Comparison of ENCODE assay signal across 8 cellular contexts in genomic region chr2:91499431-91500050, GRCh38.
A peak's percentile ranks its signal among the peaks of the same experiment; 100 is the strongest.
DNase-seq lines count a peak whose midpoint lies in the region; ATAC-seq and TF ChIP-seq lines count a peak whose summit lies in the region.
"Not testable (repeated sequence)": the region's sequence is repeated elsewhere in the genome, so short reads cannot be mapped to it uniquely, and the experiment has no call there.

No MANE protein-coding gene starts in this region.

- H3K27me3 Mint-ChIP-seq in CD14-positive monocyte (ENCODE audit: low read depth in 3 of 3); osteocyte (ENCODE audit: unreplicated experiment); type B pancreatic cell: not testable (repeated sequence)

- H3K27me3 ChIP-seq in lung (ENCODE audit: control insufficient read depth, insufficient read depth) = not testable (repeated sequence)

- H3K4me1 ChIP-seq in lung (ENCODE audit: control insufficient read depth in 2 of 2, insufficient read depth in 2 of 2, low read length in 2 of 2) = not testable (repeated sequence)

- not testable (repeated sequence) for H3K36me3 ChIP-seq in lung (ENCODE audit: control insufficient read depth in 2 of 2, insufficient read depth in 2 of 2, low read length in 2 of 2)

- peaks cover 0 to 53% (median 35%) of the 10 kb centered on the region in 7 donors for H3K9me3 Mint-ChIP-seq in CD14-positive monocyte
- not testable (repeated sequence) for H3K9me3 Mint-ChIP-seq in osteocyte (ENCODE audit: unreplicated experiment); type B pancreatic cell

- intact Hi-C loops in CD14-positive monocyte (cut with micrococcal nuclease); Right ventricle myocardium superior (cut with DNase I): not testable (repeated sequence)

- not testable (repeated sequence) for H3K27ac ChIP-seq in coronary artery; lung (ENCODE audit: low read depth in 1 of 2, low read length in 1 of 2)

- DNase-seq in CD14-positive monocyte (ENCODE audit: low spot score) (peak; percentile 49), RPMI8226 (peak; percentile 32), coronary artery (ENCODE audit: low spot score) (peak; percentile 77), Right ventricle myocardium superior (peak; percentile 42), islet precursor cell (peak; percentile 56), lung (ENCODE audit: low spot score) (peak; percentile 29), osteocyte (ENCODE audit: extremely low spot score, unreplicated experiment) (peak; percentile 90), type B pancreatic cell (ENCODE audit: extremely low spot score, unreplicated experiment) (peak; percentile 73)

- not testable (repeated sequence) for H3K4me3 Mint-ChIP-seq in CD14-positive monocyte; osteocyte (ENCODE audit: unreplicated experiment); type B pancreatic cell

- H3K27ac Mint-ChIP-seq in CD14-positive monocyte; osteocyte (ENCODE audit: unreplicated experiment); type B pancreatic cell: not testable (repeated sequence)

- not testable (repeated sequence) for H3K9me3 ChIP-seq in lung (ENCODE audit: control insufficient read depth in 2 of 2, insufficient read depth in 1 of 2, low read length in 1 of 2)

- H3K36me3 Mint-ChIP-seq in CD14-positive monocyte; osteocyte (ENCODE audit: unreplicated experiment); type B pancreatic cell: not testable (repeated sequence)

- TF ChIP-seq CTCF in CD14-positive monocyte (IDR thresholded peaks at IDR 0.05); coronary artery (IDR thresholded peaks at IDR 0.05); lung (IDR thresholded peaks at IDR 0.05; ENCODE audit: control extremely low read depth, extremely low read depth); osteocyte (IDR thresholded peaks at IDR 0.05); type B pancreatic cell (conservative IDR thresholded peaks at IDR 0.05): not testable (repeated sequence)

- H3K4me3 ChIP-seq in coronary artery, lung: not testable (repeated sequence)

- not testable (repeated sequence) for H3K4me1 Mint-ChIP-seq in CD14-positive monocyte; osteocyte (ENCODE audit: unreplicated experiment); type B pancreatic cell (ENCODE audit: unreplicated experiment)

- WGBS in lung, 2 donors = 61 to 70% methylated on average over 5 of the region's 5 CpGs

- not testable (repeated sequence) for ATAC-seq in Right ventricle myocardium superior (ENCODE audit: poor library complexity); lung (ENCODE audit: insufficient read depth, low FRiP score)

Comparison
In these comparisons a context has a peak if more than half of its experiments do, and no peak if none do; other contexts are left out.
1. DNase-seq: peak in every context shown above with its lines; median percentile 90 in osteocyte; 77 in coronary artery; 73 in type B pancreatic cell; 56 in islet precursor cell; 49 in CD14-positive monocyte; 42 in Right ventricle myocardium superior; 32 in RPMI8226; 29 in lung.